ENCODE assay signal across 32 cellular contexts in genomic region chr13:104553156-104553555, GRCh38.
A peak's percentile ranks its signal among the peaks of the same experiment; 100 is the strongest.
DNase-seq lines count a peak whose midpoint lies in the region; ATAC-seq and TF ChIP-seq lines count a peak whose summit lies in the region.
"Had no signal": no experiment of that assay in that cellular context is flagged by ENCODE, and none has a peak within 500 bp of the region (broad histone marks: within the 10 kb centered on the region; RNA-seq: fewer than 3 reads in every experiment).

No MANE protein-coding gene starts in this region.

- H3K27ac Mint-ChIP-seq in mesothelial cell of epicardium (peak overlapping the region; percentile 8), Calu3 (ENCODE audit: unreplicated experiment) (no peak overlapping the region)
- H3K27ac Mint-ChIP-seq: activated CD8-positive, alpha-beta T cell treated with anti-CD3 and anti-CD28 coated beads for 36 hours; activated naive CD8-positive, alpha-beta T cell treated with anti-CD3 and anti-CD28 coated beads for 36 hours; brain; CD8-positive, alpha-beta memory T cell; endodermal cell; nephron; type B pancreatic cell had no signal

- H3K27me3 Mint-ChIP-seq in mesothelial cell of epicardium (ENCODE audit: low read depth), result no peaks in the 10 kb centered on the region
- no peaks in the 10 kb centered on the region for H3K27me3 Mint-ChIP-seq in Calu3 (ENCODE audit: unreplicated experiment)
- H3K27me3 Mint-ChIP-seq: activated CD8-positive, alpha-beta T cell treated with anti-CD3 and anti-CD28 coated beads for 36 hours; activated naive CD8-positive, alpha-beta T cell treated with anti-CD3 and anti-CD28 coated beads for 36 hours; CD8-positive, alpha-beta memory T cell; type B pancreatic cell had no signal

- no peak overlapping the region for H3K4me3 ChIP-seq in cardiac fibroblast (replicated peaks in 1 of 2; ENCODE audit: low read depth in 2 of 2, low read length in 2 of 2)
- H3K4me3 ChIP-seq: A549, coronary artery, HAP-1, pancreas, right atrium auricular region had no signal

- peaks cover 11% of the 10 kb centered on the region for H3K9me3 Mint-ChIP-seq in mesothelial cell of epicardium
- no peaks in the 10 kb centered on the region for H3K9me3 Mint-ChIP-seq in Calu3 (ENCODE audit: low read depth, unreplicated experiment)
- H3K9me3 Mint-ChIP-seq: activated CD8-positive, alpha-beta T cell treated with anti-CD3 and anti-CD28 coated beads for 36 hours; activated naive CD8-positive, alpha-beta T cell treated with anti-CD3 and anti-CD28 coated beads for 36 hours; brain; endodermal cell; nephron; type B pancreatic cell had no signal

- CTCF ChIA-PET in Calu3 (lab: Charles Lee), result interaction anchor here (0.6 kb wide), 1 partner anchor 293 kb away, joined by 8 read pairs; no protein-coding TSS in a partner anchor

- no peak for ATAC-seq in GM21515 (IDR thresholded peaks at IDR 0.05; ENCODE audit: unreplicated experiment)
- ATAC-seq: A549; activated CD8-positive, alpha-beta T cell treated with anti-CD3 and anti-CD28 coated beads for 36 hours; pancreas had no signal

- H3K4me1 Mint-ChIP-seq in mesothelial cell of epicardium (peaks cover 24% of the 10 kb centered on the region), Calu3 (ENCODE audit: low read depth, unreplicated experiment) (no peaks in the 10 kb centered on the region)
- H3K4me1 Mint-ChIP-seq: activated naive CD8-positive, alpha-beta T cell treated with anti-CD3 and anti-CD28 coated beads for 36 hours; CD8-positive, alpha-beta memory T cell; nephron had no signal

- TF ChIP-seq CTCF in cardiac fibroblast (IDR thresholded peaks at IDR 0.05; ENCODE audit: low read depth, low read length), result no peak
- no peak for TF ChIP-seq CTCF in mesothelial cell of epicardium (IDR thresholded peaks at IDR 0.05; ENCODE audit: unreplicated experiment)
- no peak for TF ChIP-seq CTCF in GM20000 (IDR thresholded peaks at IDR 0.05; ENCODE audit: extremely low read depth, missing control alignments)
- no peak for TF ChIP-seq CTCF in Calu3 (IDR thresholded peaks at IDR 0.05; ENCODE audit: unreplicated experiment)

- BruUV-seq in Calu3 (replicated peaks; lab: Mats Ljungman, UMichigan), result no TSS peak

- H3K4me3 Mint-ChIP-seq in mesothelial cell of epicardium (no peak overlapping the region), Calu3 (ENCODE audit: low read depth, unreplicated experiment) (no peak overlapping the region)
- H3K4me3 Mint-ChIP-seq: activated CD8-positive, alpha-beta T cell treated with anti-CD3 and anti-CD28 coated beads for 36 hours; activated naive CD8-positive, alpha-beta T cell treated with anti-CD3 and anti-CD28 coated beads for 36 hours; brain; CD8-positive, alpha-beta memory T cell; endodermal cell; nephron; type B pancreatic cell had no signal

- H3K36me3 Mint-ChIP-seq in mesothelial cell of epicardium, result no peaks in the 10 kb centered on the region
- no peaks in the 10 kb centered on the region for H3K36me3 Mint-ChIP-seq in Calu3 (ENCODE audit: insufficient read depth, unreplicated experiment)
- H3K36me3 Mint-ChIP-seq: activated naive CD8-positive, alpha-beta T cell treated with anti-CD3 and anti-CD28 coated beads for 36 hours; brain; CD8-positive, alpha-beta memory T cell; type B pancreatic cell had no signal

- DNase-seq in EL (peak; percentile 1), RKO (ENCODE audit: low spot score) (peak; percentile 37), cardiac fibroblast (ENCODE audit: low read depth in 2 of 2) (peak; percentile 52 to 64), mesothelial cell of epicardium (ENCODE audit: low spot score in 2 of 2, unreplicated experiment in 2 of 2) (no peak), GM20000 (ENCODE audit: low spot score) (no peak), H4 (ENCODE audit: low spot score) (no peak), Calu3 (no peak)
- DNase-seq: activated CD4-positive, alpha-beta T cell treated with anti-CD3 and anti-CD28 coated beads for 1 hour; activated CD8-positive, alpha-beta T cell treated with anti-CD3 and anti-CD28 coated beads for 36 hours; activated effector memory CD4-positive, alpha-beta T cell treated with Interleukin-2 at 50 U/mL for 16 hours; activated naive CD8-positive, alpha-beta T cell treated with anti-CD3 and anti-CD28 coated beads for 36 hours; BE2C; CD8-positive, alpha-beta memory T cell; DMS153; endodermal cell; islet precursor cell; KBM-7; NCI-H1417; NCI-H2081; NCI-H446; NCI-H774; pancreas; stimulated activated CD4-positive, alpha-beta T cell treated with anti-CD3 and anti-CD28 coated beads, Interleukin-2, amount 100 ng/mL, for 48 hours; substantia nigra had no signal

- intact Hi-C loops in Calu3 (cut with micrococcal nuclease; ENCODE audit: unreplicated experiment), result no loop called here

Comparison
In these comparisons a context has a peak if more than half of its experiments do, and no peak if none do; other contexts are left out.
1. DNase-seq: peak in EL (single experiment), RKO (single experiment) and cardiac fibroblast (2 of 2); none in mesothelial cell of epicardium (0 of 2), GM20000 (single experiment), H4 (single experiment) and Calu3 (single experiment).